Comparison of ENCODE assay signal across 8 cellular contexts in the genomic region with DNA sequence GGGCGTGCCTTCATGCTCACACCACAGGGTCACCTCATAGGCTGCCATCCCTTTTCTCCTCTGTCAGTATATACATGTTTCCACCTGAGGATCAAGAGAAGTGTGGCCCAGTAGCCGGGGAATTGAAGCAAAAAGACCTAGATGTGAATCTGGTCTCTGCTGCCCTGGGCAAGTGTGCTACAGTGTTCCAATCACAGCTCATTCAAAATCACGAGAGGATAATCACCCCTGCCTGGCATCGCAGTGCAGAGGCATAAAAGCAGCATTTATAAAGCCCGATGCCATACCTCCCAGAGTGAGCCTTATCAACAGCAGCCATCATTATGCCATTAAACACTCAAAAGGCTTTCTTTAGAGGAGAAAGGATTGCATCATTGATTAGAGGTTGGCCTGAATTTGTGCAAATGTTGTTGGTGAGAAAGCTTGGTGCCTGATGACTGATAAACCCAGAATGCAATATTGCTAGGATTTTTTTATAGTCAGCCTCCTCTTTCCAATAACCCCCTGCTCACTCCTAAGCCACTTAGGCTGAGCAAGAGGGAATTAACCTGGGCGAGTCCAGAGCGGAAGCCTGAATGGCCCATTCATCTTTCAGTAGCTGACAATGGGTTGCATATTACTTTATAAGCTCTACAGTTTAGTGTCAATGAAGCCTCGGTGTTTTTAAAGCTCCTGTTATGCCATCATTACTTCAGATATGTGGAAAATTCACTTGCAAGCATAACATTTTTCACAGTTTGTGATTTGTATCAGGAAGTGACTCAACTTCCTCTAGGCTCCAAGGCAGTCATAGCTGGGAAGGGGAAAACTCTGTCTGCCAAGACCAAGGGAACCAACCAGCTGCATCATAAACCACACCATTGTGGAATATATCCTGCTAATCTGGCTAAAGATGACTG.
DNase-seq lines count a peak whose midpoint lies in the region; FAIRE-seq and TF ChIP-seq lines count a peak whose summit lies in the region.

No MANE protein-coding gene starts in this region.

- H2BK120ac ChIP-seq in H1 (replicated peaks; ENCODE audit: low read depth, low read length), result no peak overlapping the region

- H3K27ac ChIP-seq in H1 (ENCODE audit: low read depth, low read length) (no peak overlapping the region), dorsolateral prefrontal cortex (peak overlapping the region in 12 of 59 donors; percentile 3 to 61 (median 26))

- no peaks in the 10 kb centered on the region for H3K79me2 ChIP-seq in H1 (ENCODE audit: control insufficient read depth in 1 of 2, insufficient read depth in 2 of 2, low read length in 2 of 2)

- DNase-seq in DMS79 treated with DMSO at 0.1 percent for 48 hours (lab: John Stamatoyannopoulos, UW), result peak; percentile 29
- peak; percentile 93 for DNase-seq in NCI-H460 (ENCODE audit: extremely low read depth, low read depth)
- DNase-seq in H1 (ENCODE audit: low read depth in 1 of 2, low spot score in 2 of 2), result peak in 1 of 2 experiments; percentile 28
- peak; percentile 77 for DNase-seq in non-pigmented ciliary epithelial cell (ENCODE audit: low read depth)
- no peak for DNase-seq in erythroblast (lab: John Stamatoyannopoulos, UW)
- DNase-seq in dorsolateral prefrontal cortex, result no peak
- DNase-seq in DMS53 (lab: John Stamatoyannopoulos, UW), result no peak
- DNase-seq in activated T-cell treated with anti-CD3 and anti-CD28 coated beads, Interleukin-2, amount 50 U/mL, for 24 hours, result no peak

- H2BK20ac ChIP-seq in H1 (ENCODE audit: low read length), result no peak overlapping the region

- no peak overlapping the region for H3K18ac ChIP-seq in H1 (ENCODE audit: extremely low read depth, low read length)

- H4K91ac ChIP-seq in H1 (replicated peaks; ENCODE audit: insufficient read length, low read length), result no peak overlapping the region

- no peak overlapping the region for H2BK5ac ChIP-seq in H1 (ENCODE audit: low read depth, low read length)

- H4K20me1 ChIP-seq in H1 (replicated peaks in 1 of 2; ENCODE audit: control insufficient read depth in 1 of 2, insufficient read depth in 2 of 2, low read length in 2 of 2), result no peaks in the 10 kb centered on the region

- WGBS in H1 (ENCODE audit: extremely low coverage in 1 of 2, insufficient coverage in 1 of 2, insufficient read length in 1 of 2, insufficient replicate concordance in 2 of 2, low coverage in 1 of 2, low lambda C conversion rate in 2 of 2, missing lambda C conversion rate in 1 of 2), 2 experiments, result 87% methylated on average over 8 of the region's 8 CpGs; no CpG with 5 or more reads in 1 of the 2 experiments

- intact Hi-C loops in dorsolateral prefrontal cortex (cut with DNase I), result no loop called here

- H3K9me3 ChIP-seq in H1 (ENCODE audit: insufficient read depth in 2 of 2, low read depth in 1 of 2, low read length in 1 of 2), result no peaks in the 10 kb centered on the region

- H3K23me2 ChIP-seq in H1 (ENCODE audit: low read depth, low read length), result no peaks in the 10 kb centered on the region

- H3K27ac Mint-ChIP-seq in activated T-cell treated with anti-CD3 and anti-CD28 coated beads, Interleukin-2, amount 50 U/mL, for 24 hours, result no peak overlapping the region

- H3K4me1 ChIP-seq in H1 (replicated peaks in 1 of 4; ENCODE audit: control insufficient read depth in 3 of 4, insufficient read depth in 4 of 4, low read length in 3 of 4), result no peaks in the 10 kb centered on the region

- no peak overlapping the region for H2BK15ac ChIP-seq in H1 (ENCODE audit: low read length)

- no peak for TF ChIP-seq EP300 in H1 (IDR thresholded peaks at IDR 0.05; ENCODE audit: borderline replicate concordance in 1 of 2, low read depth in 2 of 2, low read length in 2 of 2)

- FAIRE-seq in H1 (lab: Jason Lieb, UNC), result no peak

- POLR2A ChIA-PET in H1 (lab: Charles Lee; ENCODE audit: partially characterized antibody), result interaction anchor here (0.9 kb wide), 1 partner anchor 92 kb away, joined by 3 read pairs; a partner anchor contains a TSS

- H3K4me3 Mint-ChIP-seq in activated T-cell treated with anti-CD3 and anti-CD28 coated beads, Interleukin-2, amount 50 U/mL, for 24 hours, result no peak overlapping the region

- no peak overlapping the region for H3K4me2 ChIP-seq in H1 (ENCODE audit: insufficient read depth in 1 of 2, low read depth in 2 of 2, low read length in 2 of 2)

- H3K27me3 ChIP-seq in H1 (replicated peaks in 1 of 4; ENCODE audit: control insufficient read depth in 3 of 4, extremely low read depth in 1 of 4, insufficient read depth in 3 of 4, low read length in 3 of 4) (no peaks in the 10 kb centered on the region), dorsolateral prefrontal cortex (peaks cover 0 to 18% (median 0%) of the 10 kb centered on the region in 45 donors)

- TF ChIP-seq RAD21 in H1 (IDR thresholded peaks at IDR 0.05 in 1 of 2, conservative IDR thresholded peaks at IDR 0.05 in 1 of 2; ENCODE audit: low read depth in 2 of 2, low read length in 2 of 2), result no peak

- no peak overlapping the region for H2AFZ ChIP-seq in H1 (ENCODE audit: low read length)

- no peak overlapping the region for H2AK5ac ChIP-seq in H1 (ENCODE audit: low read depth, low read length)

- CTCF ChIA-PET in H1 (lab: Charles Lee; ENCODE audit: partially characterized antibody), result interaction anchor here (1.1 to 2.4 kb wide), 4 partner anchors 13 to 82 kb away, joined by 4 to 17 read pairs (median 8); no protein-coding TSS in a partner anchor

- no peak overlapping the region for H3K9ac ChIP-seq in H1 (replicated peaks in 1 of 4; ENCODE audit: extremely low read depth in 1 of 4, low read depth in 3 of 4, low read length in 3 of 4)

- no peak overlapping the region for H3K4ac ChIP-seq in H1 (replicated peaks; ENCODE audit: insufficient read length, low read depth, low read length)

- H3K14ac ChIP-seq in H1 (ENCODE audit: insufficient read length), result no peak overlapping the region

- H3K36me3 Mint-ChIP-seq in activated T-cell treated with anti-CD3 and anti-CD28 coated beads, Interleukin-2, amount 50 U/mL, for 24 hours (ENCODE audit: low read depth), result no peaks in the 10 kb centered on the region

- peaks cover 5% of the 10 kb centered on the region for H3K27me3 Mint-ChIP-seq in activated T-cell treated with anti-CD3 and anti-CD28 coated beads, Interleukin-2, amount 50 U/mL, for 24 hours

- no peaks in the 10 kb centered on the region for H3K4me1 Mint-ChIP-seq in activated T-cell treated with anti-CD3 and anti-CD28 coated beads, Interleukin-2, amount 50 U/mL, for 24 hours (ENCODE audit: low read depth)

- H3K79me1 ChIP-seq in H1 (ENCODE audit: low read depth, low read length), result no peaks in the 10 kb centered on the region

- no peak overlapping the region for H2BK12ac ChIP-seq in H1 (ENCODE audit: low read depth, low read length)

- H4K5ac ChIP-seq in H1 (ENCODE audit: insufficient read length, low read depth, low read length), result no peak overlapping the region

- H3K36me3 ChIP-seq in H1 (ENCODE audit: control insufficient read depth in 2 of 4, insufficient read depth in 4 of 4, low read length in 3 of 4), result no peaks in the 10 kb centered on the region

- no peak overlapping the region for H3K56ac ChIP-seq in H1 (replicated peaks; ENCODE audit: insufficient read length, low read depth, low read length)

- H4K8ac ChIP-seq in H1 (ENCODE audit: extremely low read depth, insufficient read depth, low read length), result no peak overlapping the region

- H3K9me3 Mint-ChIP-seq in activated T-cell treated with anti-CD3 and anti-CD28 coated beads, Interleukin-2, amount 50 U/mL, for 24 hours, result no peaks in the 10 kb centered on the region

- TF ChIP-seq POLR2A in H1 (IDR thresholded peaks at IDR 0.05; ENCODE audit: control extremely low read depth in 1 of 2, low read depth in 2 of 2, low read length in 2 of 2), result no peak
- TF ChIP-seq POLR2A in erythroblast (IDR thresholded peaks at IDR 0.05; ENCODE audit: low read length), result no peak

- TF ChIP-seq CTCF in H1 (IDR thresholded peaks at IDR 0.05; ENCODE audit: control extremely low read depth in 1 of 3, insufficient read depth in 1 of 3, low read depth in 1 of 3, low read length in 3 of 3) (no peak), dorsolateral prefrontal cortex (IDR thresholded peaks at IDR 0.05 in 54 of 56, conservative IDR thresholded peaks at IDR 0.05 in 2 of 56; ENCODE audit: low read depth in 1 of 56, partially characterized antibody in 56 of 56) (no peak)

- H3K4me3 ChIP-seq in H1 (ENCODE audit: extremely low read depth in 1 of 4, insufficient read depth in 2 of 4, low read depth in 3 of 4, low read length in 4 of 4) (no peak overlapping the region), dorsolateral prefrontal cortex (no peak overlapping the region)

- H3K23ac ChIP-seq in H1 (ENCODE audit: insufficient read length), result no peak overlapping the region

TF ChIP-seq in H1, 55 proteins besides CTCF, POLR2A, EP300 and RAD21:
- TF ChIP-seq TCF12 (IDR thresholded peaks at IDR 0.05; ENCODE audit: low read depth, low read length), result no peak
- 0 out of 2 replicates have a peak, but pooled peaks have one; percentile 10 for TF ChIP-seq CEBPB (IDR thresholded peaks at IDR 0.05; ENCODE audit: low read depth, low read length)

Comparison
In these comparisons a context has a peak if more than half of its experiments do, and no peak if none do; other contexts are left out.
1. DNase-seq: peak in DMS79 treated with DMSO at 0.1 percent for 48 hours (single experiment), NCI-H460 (single experiment) and non-pigmented ciliary epithelial cell (single experiment); none in erythroblast (0 of 2), dorsolateral prefrontal cortex (0 of 10), DMS53 (single experiment) and activated T-cell treated with anti-CD3 and anti-CD28 coated beads, Interleukin-2, amount 50 U/mL, for 24 hours (single experiment).